In the genomic region with DNA sequence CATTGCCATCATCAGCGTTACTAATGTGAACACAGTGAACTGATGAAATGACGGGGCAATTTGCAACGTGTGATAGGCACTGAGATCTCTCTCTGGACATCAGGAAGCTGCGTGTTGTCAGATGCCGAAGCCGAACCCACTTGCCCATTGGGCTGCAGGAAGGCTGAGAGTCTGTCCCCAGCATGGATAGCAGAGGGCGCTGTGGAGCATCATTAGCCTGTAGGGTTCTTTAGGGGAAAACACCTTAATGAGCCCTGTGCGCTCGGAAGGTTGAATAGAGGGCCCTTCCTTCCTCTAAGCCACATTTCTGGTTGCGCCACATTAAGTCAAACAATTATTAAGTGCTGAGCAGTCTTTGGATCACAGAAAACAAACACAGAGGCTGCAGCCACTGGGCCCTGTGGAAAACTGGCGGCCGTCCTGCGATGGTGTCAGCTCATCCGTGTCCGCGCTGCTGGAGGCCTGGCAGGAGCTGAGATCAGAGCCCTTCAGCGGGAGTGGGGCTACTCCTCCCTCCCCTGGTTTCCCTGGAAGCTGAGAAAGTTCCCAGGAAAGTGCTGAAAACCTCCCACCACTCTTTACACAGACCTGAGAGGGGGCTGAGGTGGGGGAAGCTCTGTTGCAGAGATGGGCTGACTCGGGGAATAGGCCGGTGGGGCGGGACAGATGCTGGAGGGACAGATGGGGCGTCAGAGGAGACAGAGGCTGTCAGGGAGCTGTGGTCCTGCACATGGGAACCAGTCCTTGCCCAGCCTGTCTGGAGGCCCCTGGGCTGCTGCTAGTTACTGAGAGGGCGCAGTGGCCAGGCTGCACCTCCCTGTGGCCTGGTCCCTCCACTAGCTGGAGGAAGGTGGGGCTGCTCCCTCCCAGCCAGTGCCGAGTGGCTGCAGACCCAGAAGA, we compare ENCODE assay signal across 8 cellular contexts. TPM values are rescaled to one million over a fixed set of nuclear protein-coding genes. Genes with fewer than 3 reads are reported as not detected.
A peak's percentile ranks its signal among the peaks of the same experiment; 100 is the strongest.
DNase-seq lines count a peak whose midpoint lies in the region; ATAC-seq lines count a peak whose summit lies in the region.

No MANE protein-coding gene starts in this region.

- H3K4me1 Mint-ChIP-seq in naive B cell = peaks cover 6 to 9% (median 8%) of the 10 kb centered on the region in 3 donors

- ATAC-seq in naive B cell (ENCODE audit: low read depth in 2 of 2) (peak; percentile 98 to 99), GM21360 (IDR thresholded peaks at IDR 0.05; ENCODE audit: unreplicated experiment) (no peak)

- no peaks in the 10 kb centered on the region for H3K36me3 Mint-ChIP-seq in naive B cell

- peak overlapping the region in 3 of 6 donors; percentile 47 to 76 (median 56) for H3K27ac Mint-ChIP-seq in naive B cell

- DNase-seq in C1 segment of cervical spinal cord (lab: John Stamatoyannopoulos, UW) (peak in 10 of 14 donors; percentile 10 to 67 (median 49)), HT-29 (ENCODE audit: low spot score) (peak; percentile 75), NOMO-1 (lab: John Stamatoyannopoulos, UW; ENCODE audit: unreplicated experiment in 2 of 2) (peak; percentile 6 to 54), epithelial cell of prostate (ENCODE audit: low read depth, low spot score) (peak; percentile 18), naive B cell (peak; percentile 66)
- DNase-seq in activated CD8-positive, alpha-beta memory T cell treated with anti-CD3 and anti-CD28 coated beads, Interleukin-2, amount 50 U/mL, for 24 hours (ENCODE audit: extremely low read depth) = peak; percentile 71
- DNase-seq in stimulated activated CD8-positive, alpha-beta memory T cell treated with anti-CD3 and anti-CD28 coated beads, Interleukin-7, amount 100 ng/mL, for 48 hours (ENCODE audit: extremely low read depth in 1 of 2, low read depth in 1 of 2) = peak; percentile 21 to 72

- peak overlapping the region; percentile 20 for H3K27ac ChIP-seq in epithelial cell of prostate

- peaks cover 0 to 3% (median 0%) of the 10 kb centered on the region in 7 donors for H3K9me3 Mint-ChIP-seq in naive B cell

- H3K27me3 Mint-ChIP-seq in naive B cell = peaks cover 5 to 25% (median 22%) of the 10 kb centered on the region in 3 donors

- no peak overlapping the region for H3K4me3 Mint-ChIP-seq in naive B cell

RNA-seq across cellular contexts. Expression of a gene that starts 12.7 kb away (rescaled TPM):
- 1.5 and 3.2 TPM in 2 replicates for total RNA-seq in HT-29 (2014; rRNA removed; shearing (Covaris generic))
- not detected for polyA plus RNA-seq in naive B cell (ENCODE audit: low read depth in 6 of 6)

RNA-seq across cellular contexts. Expression of a gene that starts 22.9 kb away (rescaled TPM):
- total RNA-seq in HT-29 (2014; rRNA removed; shearing (Covaris generic)) = 58.5 and 71.8 TPM in 2 replicates
- not detected for polyA plus RNA-seq in naive B cell (ENCODE audit: low read depth in 6 of 6)

RNA-seq across cellular contexts. Expression of a gene that starts 28.3 kb away (rescaled TPM):
- 3.4 and 4.6 TPM in 2 replicates for total RNA-seq in HT-29 (2014; rRNA removed; shearing (Covaris generic))
- polyA plus RNA-seq in naive B cell (ENCODE audit: low read depth in 6 of 6) = not detected

RNA-seq across cellular contexts. Expression of a gene that starts 57.8 kb away (rescaled TPM):
- total RNA-seq in HT-29 (2014; rRNA removed; shearing (Covaris generic)) = 0.05 and 0.37 TPM in 2 replicates
- not detected for polyA plus RNA-seq in naive B cell (ENCODE audit: low read depth in 6 of 6)

Comparison
In these comparisons a context has a peak if more than half of its experiments do, and no peak if none do; other contexts are left out.
1. DNase-seq: peak in every context shown above with its lines; median percentile 75 in HT-29; 71 in activated CD8-positive, alpha-beta memory T cell treated with anti-CD3 and anti-CD28 coated beads, Interleukin-2, amount 50 U/mL, for 24 hours; 66 in naive B cell; 49 in C1 segment of cervical spinal cord; 46 in stimulated activated CD8-positive, alpha-beta memory T cell treated with anti-CD3 and anti-CD28 coated beads, Interleukin-7, amount 100 ng/mL, for 48 hours; 30 in NOMO-1; 18 in epithelial cell of prostate.